11 cellular contexts compared by ENCODE assay signal in genomic region chr11:22792497-22792896, GRCh38. TPM values are rescaled to one million over a fixed set of nuclear protein-coding genes. Genes with fewer than 3 reads are reported as not detected.
DNase-seq lines count a peak whose midpoint lies in the region; ATAC-seq, FAIRE-seq and TF ChIP-seq lines count a peak whose summit lies in the region.
"Had no signal": no experiment of that assay in that cellular context is flagged by ENCODE, and none has a peak within 500 bp of the region (broad histone marks: within the 10 kb centered on the region; RNA-seq: fewer than 3 reads in every experiment).

No MANE protein-coding gene starts in this region.

- CTCF ChIA-PET in Panc1 (lab: Charles Lee), result interaction anchor here (0.6 kb wide), 1 partner anchor 37 kb away, joined by 3 read pairs; the partner anchor contains the start of gene SVIP

- H3K4me1 ChIP-seq in Panc1 (ENCODE audit: control insufficient read depth, insufficient read depth, low read length), result no peaks in the 10 kb centered on the region
- H3K4me1 ChIP-seq in lower lobe of right lung, result no peaks in the 10 kb centered on the region
- H3K4me1 ChIP-seq: psoas muscle had no signal

- POLR2A ChIA-PET in Panc1 (lab: Charles Lee), result no interaction called here

- H3K27me3 ChIP-seq in Panc1 (ENCODE audit: control insufficient read depth, insufficient read depth, low read length) (no peaks in the 10 kb centered on the region), lower lobe of right lung (ENCODE audit: low read depth) (no peaks in the 10 kb centered on the region)

- DNase-seq in H54 (ENCODE audit: insufficient read length, low spot score), result peak; percentile 23
- DNase-seq in Panc1 (ENCODE audit: low read depth, low spot score), result peak; percentile 48
- DNase-seq in epithelial cell of prostate (ENCODE audit: low read depth, low spot score), result peak; percentile 58
- DNase-seq in posterior cingulate gyrus, result peak in 8 of 10 donors; percentile 13 to 90 (median 60)
- no peak for DNase-seq in lower lobe of right lung
- no peak for DNase-seq in activated CD4-positive, alpha-beta T cell treated with anti-CD3 and anti-CD28 coated beads, Interleukin-2, amount 50 U/mL, for 48 hours
- no peak for DNase-seq in NCI-H2029 (lab: John Stamatoyannopoulos, UW)
- DNase-seq: psoas muscle had no signal

- H3K4me3 ChIP-seq in Panc1 (ENCODE audit: low read depth in 2 of 2, low read length in 2 of 2), result no peak overlapping the region
- H3K4me3 ChIP-seq in lower lobe of right lung, result no peak overlapping the region
- H3K4me3 ChIP-seq: psoas muscle, thoracic aorta had no signal

- H3K27ac ChIP-seq in Panc1 (ENCODE audit: low read length) (no peak overlapping the region), epithelial cell of prostate (peak overlapping the region; percentile 19), lower lobe of right lung (no peak overlapping the region)
- H3K27ac ChIP-seq: psoas muscle, thoracic aorta had no signal

- TF ChIP-seq CTCF in Panc1 (IDR thresholded peaks at IDR 0.05) (no peak), lower lobe of right lung (IDR thresholded peaks at IDR 0.05) (no peak)

- TF ChIP-seq POLR2A in H54 (IDR thresholded peaks at IDR 0.05; ENCODE audit: low read depth, low read length), result no peak

- no peaks in the 10 kb centered on the region for H3K36me3 ChIP-seq in Panc1 (ENCODE audit: control insufficient read depth, insufficient read depth, low read length)
- no peaks in the 10 kb centered on the region for H3K36me3 ChIP-seq in lower lobe of right lung
- H3K36me3 ChIP-seq: thoracic aorta had no signal

- peak; percentile 83; the same call in 1 of the 2 replicates for ATAC-seq in Panc1
- ATAC-seq in lower lobe of right lung, result no peak
- ATAC-seq in GM18511 (IDR thresholded peaks at IDR 0.05; ENCODE audit: unreplicated experiment), result no peak

- intact Hi-C loops in Panc1 (cut with micrococcal nuclease; ENCODE audit: unreplicated experiment) (no loop called here), posterior cingulate gyrus (cut with DNase I) (loop anchor here (5.0 kb wide), 1 partner anchor 35 kb away; the partner anchor contains the start of gene SVIP), lower lobe of right lung (cut with DNase I) (no loop called here)

- no peaks in the 10 kb centered on the region for H3K9me3 ChIP-seq in Panc1 (ENCODE audit: control insufficient read depth, insufficient read depth, low read depth, low read length)
- no peaks in the 10 kb centered on the region for H3K9me3 ChIP-seq in lower lobe of right lung
- H3K9me3 ChIP-seq: psoas muscle, thoracic aorta had no signal

- BruUV-seq in Panc1 (replicated peaks; lab: Mats Ljungman, UMichigan), result no TSS peak

- in situ Hi-C loops in Panc1 (cut with HindIII; ENCODE audit: low pct_unique_long_range_greater_than_20kb, low sequenced_read_pairs), result no loop called here

- peak; percentile 98 for FAIRE-seq in H54 (lab: Jason Lieb, UNC)
- FAIRE-seq: TTC549 had no signal

RNA-seq across cellular contexts. Expression of gene SVIP, which starts 37.1 kb away (rescaled TPM):
- 13.4 TPM for total RNA-seq in Panc1 (2021; ENCODE audit: unreplicated experiment)
- 3.7 TPM for polyA plus RNA-seq in Panc1 (2012; ENCODE audit: insufficient read length)
- total RNA-seq in lower lobe of right lung, result 27.1 TPM

Comparison
In these comparisons a context has a peak if more than half of its experiments do, and no peak if none do; other contexts are left out.
1. DNase-seq: peak in H54 (single experiment), Panc1 (single experiment), epithelial cell of prostate (single experiment) and posterior cingulate gyrus (8 of 10); none in lower lobe of right lung (single experiment), activated CD4-positive, alpha-beta T cell treated with anti-CD3 and anti-CD28 coated beads, Interleukin-2, amount 50 U/mL, for 48 hours (0 of 2) and NCI-H2029 (single experiment).